Comparison of ENCODE assay signal across 7 cellular contexts in genomic region chr19:38929929-38930775, GRCh38.
DNase-seq lines count a peak whose midpoint lies in the region; ATAC-seq lines count a peak whose summit lies in the region.

A gene with protein sequence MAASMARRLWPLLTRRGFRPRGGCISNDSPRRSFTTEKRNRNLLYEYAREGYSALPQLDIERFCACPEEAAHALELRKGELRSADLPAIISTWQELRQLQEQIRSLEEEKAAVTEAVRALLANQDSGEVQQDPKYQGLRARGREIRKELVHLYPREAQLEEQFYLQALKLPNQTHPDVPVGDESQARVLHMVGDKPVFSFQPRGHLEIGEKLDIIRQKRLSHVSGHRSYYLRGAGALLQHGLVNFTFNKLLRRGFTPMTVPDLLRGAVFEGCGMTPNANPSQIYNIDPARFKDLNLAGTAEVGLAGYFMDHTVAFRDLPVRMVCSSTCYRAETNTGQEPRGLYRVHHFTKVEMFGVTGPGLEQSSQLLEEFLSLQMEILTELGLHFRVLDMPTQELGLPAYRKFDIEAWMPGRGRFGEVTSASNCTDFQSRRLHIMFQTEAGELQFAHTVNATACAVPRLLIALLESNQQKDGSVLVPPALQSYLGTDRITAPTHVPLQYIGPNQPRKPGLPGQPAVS (minus strand): TSS chr19:38930763. CDS start chr19:38930736, 27 bp downstream.

- peak; percentile 94 for DNase-seq in NCI-H2081 (lab: John Stamatoyannopoulos, UW)
- DNase-seq in T-helper 9 cell, result peak; percentile 88
- peak; percentile 97 for DNase-seq in astrocyte of the hippocampus (ENCODE audit: low read depth, low spot score)
- peak; percentile 95 to 98 for DNase-seq in hippocampal formation (lab: John Stamatoyannopoulos, UW)
- peak; percentile 100 for DNase-seq in retina

- ATAC-seq in GM18511 (IDR thresholded peaks at IDR 0.05; ENCODE audit: unreplicated experiment) (peak; percentile 75), HG03045 (IDR thresholded peaks at IDR 0.05; ENCODE audit: unreplicated experiment) (peak; percentile 67)

Comparison
In these comparisons a context has a peak if more than half of its experiments do, and no peak if none do; other contexts are left out.
1. Peak in every context shown above with its lines: DNase-seq and ATAC-seq.